Comparison of ENCODE assay signal across 1 cellular context in the genomic region with DNA sequence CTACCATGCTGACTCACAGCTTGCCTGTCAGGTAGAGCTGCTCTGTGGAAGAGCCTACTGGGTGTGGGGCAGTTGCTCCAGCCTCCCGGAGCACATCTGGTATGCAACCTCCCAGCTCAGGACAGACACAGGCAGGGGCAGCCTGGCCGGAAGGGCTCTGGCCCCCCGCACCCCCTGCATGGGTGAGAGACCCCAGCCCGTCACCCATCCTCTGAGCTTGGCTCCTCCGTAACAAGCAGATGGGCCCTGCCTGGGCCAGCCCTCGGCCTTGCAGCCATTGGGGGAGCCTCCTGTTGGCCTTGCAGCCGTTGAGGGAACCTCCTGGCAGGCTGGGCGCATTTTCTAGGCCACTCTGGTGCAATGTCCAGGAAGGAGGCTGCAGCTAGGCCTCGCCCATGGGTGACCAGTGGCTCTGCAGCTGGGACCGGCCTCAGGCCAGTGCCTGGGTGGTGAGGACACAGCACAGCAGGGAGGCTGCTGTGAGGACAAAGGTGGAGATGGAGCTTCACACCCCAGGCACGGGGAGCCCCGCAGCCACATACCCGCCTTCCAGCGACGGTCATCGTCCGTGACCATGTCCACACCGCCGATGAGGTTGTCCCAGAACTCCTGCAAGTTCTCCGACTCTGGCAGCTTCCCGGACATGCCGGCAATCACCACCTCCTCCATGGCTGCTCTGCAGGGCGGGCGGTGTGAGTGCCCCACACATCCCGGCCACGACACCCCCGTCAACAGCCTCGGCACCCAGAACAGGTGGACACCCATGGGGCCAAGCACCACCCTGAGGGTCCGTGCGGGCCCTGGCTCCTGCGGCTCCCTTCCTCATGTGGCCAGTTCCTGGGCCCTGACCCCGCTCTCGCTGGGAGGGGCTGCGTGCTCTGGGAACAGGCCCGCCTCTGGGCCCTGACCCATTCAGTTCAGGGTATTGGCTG.
TF ChIP-seq lines count a peak whose summit lies in the region.

No MANE protein-coding gene starts in this region.

TF ChIP-seq in K562, 482 proteins besides CTCF, POLR2A, EP300 and RAD21 (continued from another document):
- TF ChIP-seq GTF2A2 (tag; IDR thresholded peaks at IDR 0.05): no peak
- no peak for TF ChIP-seq FOXA1 (IDR thresholded peaks at IDR 0.05; ENCODE audit: borderline replicate concordance)
- peak; percentile 84; the same call in 1 of the 2 replicates for TF ChIP-seq RBM14 (IDR thresholded peaks at IDR 0.05; ENCODE audit: borderline replicate concordance, insufficient read depth, low read depth, low read length)
- TF ChIP-seq HDAC1 (IDR thresholded peaks at IDR 0.05): no peak
- peak; percentile 55 for TF ChIP-seq PCBP1 (IDR thresholded peaks at IDR 0.05; ENCODE audit: low read depth, low read length, poor library complexity, severe bottlenecking)
- 0 out of 2 replicates have a peak, but pooled peaks have one; percentile 50 for TF ChIP-seq HNRNPL (IDR thresholded peaks at IDR 0.05; ENCODE audit: low read depth, low read length)
- TF ChIP-seq, protein P1, sequence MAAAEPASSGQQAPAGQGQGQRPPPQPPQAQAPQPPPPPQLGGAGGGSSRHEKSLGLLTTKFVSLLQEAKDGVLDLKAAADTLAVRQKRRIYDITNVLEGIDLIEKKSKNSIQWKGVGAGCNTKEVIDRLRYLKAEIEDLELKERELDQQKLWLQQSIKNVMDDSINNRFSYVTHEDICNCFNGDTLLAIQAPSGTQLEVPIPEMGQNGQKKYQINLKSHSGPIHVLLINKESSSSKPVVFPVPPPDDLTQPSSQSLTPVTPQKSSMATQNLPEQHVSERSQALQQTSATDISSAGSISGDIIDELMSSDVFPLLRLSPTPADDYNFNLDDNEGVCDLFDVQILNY (CRISPR knock-in tag; IDR thresholded peaks at IDR 0.05): no peak
- TF ChIP-seq ZC3H8 (IDR thresholded peaks at IDR 0.05): no peak
- TF ChIP-seq SLC30A9 (CRISPR knock-in tag; IDR thresholded peaks at IDR 0.05): no peak
- TF ChIP-seq TAF15 (IDR thresholded peaks at IDR 0.05; ENCODE audit: low read depth, low read length): 0 out of 2 replicates have a peak, but pooled peaks have one; percentile 25
- peak; percentile 29; the same call in 1 of the 2 replicates for TF ChIP-seq CBFB (CRISPR knock-in tag; IDR thresholded peaks at IDR 0.05)
- no peak for TF ChIP-seq ZNF609 (CRISPR knock-in tag; IDR thresholded peaks at IDR 0.05; ENCODE audit: borderline replicate concordance)
- TF ChIP-seq NFATC3 (IDR thresholded peaks at IDR 0.05): no peak
- TF ChIP-seq RBFOX2 (IDR thresholded peaks at IDR 0.05; ENCODE audit: low read depth, low read length): peak; percentile 48
- 0 out of 2 replicates have a peak, but pooled peaks have one; percentile 8 for TF ChIP-seq SRSF1 (IDR thresholded peaks at IDR 0.05; ENCODE audit: low read depth, low read length)
- TF ChIP-seq MXD1 (CRISPR knock-in tag; IDR thresholded peaks at IDR 0.05; ENCODE audit: borderline replicate concordance, poor library complexity, severe bottlenecking): no peak
- TF ChIP-seq ID3 (CRISPR knock-in tag; IDR thresholded peaks at IDR 0.05): no peak
- no peak for TF ChIP-seq ID3 (tag; IDR thresholded peaks at IDR 0.05)
- 0 out of 4 replicates have a peak, but pooled peaks of 1 of the 2 experiments have one; percentile 10 for TF ChIP-seq SIN3A (IDR thresholded peaks at IDR 0.05; ENCODE audit: borderline replicate concordance in 2 of 2, control insufficient read depth in 1 of 2, low read depth in 2 of 2, low read length in 2 of 2)
- TF ChIP-seq ZMIZ1 (IDR thresholded peaks at IDR 0.05; ENCODE audit: low read depth in 2 of 2, low read length in 2 of 2): no peak
- TF ChIP-seq HDAC3 (IDR thresholded peaks at IDR 0.05; ENCODE audit: borderline replicate concordance, partially characterized antibody): no peak
- no peak for TF ChIP-seq BRCA1 (IDR thresholded peaks at IDR 0.05)
- TF ChIP-seq BRCA1 (CRISPR knock-in tag; IDR thresholded peaks at IDR 0.05): 0 out of 2 replicates have a peak, but pooled peaks have one; percentile 31
- no peak for TF ChIP-seq SMARCC2 (IDR thresholded peaks at IDR 0.05; ENCODE audit: low read depth)
- no peak for TF ChIP-seq ZNF408 (CRISPR knock-in tag; IDR thresholded peaks at IDR 0.05; ENCODE audit: low read depth)
- no peak for TF ChIP-seq HEY1 (CRISPR knock-in tag; IDR thresholded peaks at IDR 0.05; ENCODE audit: borderline replicate concordance)
- TF ChIP-seq SP1 (CRISPR knock-in tag; IDR thresholded peaks at IDR 0.05): peak; percentile 63; the same call in 1 of the 2 replicates
- no peak for TF ChIP-seq ZNF280A (IDR thresholded peaks at IDR 0.05; ENCODE audit: low read depth, partially characterized antibody)
